ENCODE assay signal across 8 cellular contexts in the genomic region with DNA sequence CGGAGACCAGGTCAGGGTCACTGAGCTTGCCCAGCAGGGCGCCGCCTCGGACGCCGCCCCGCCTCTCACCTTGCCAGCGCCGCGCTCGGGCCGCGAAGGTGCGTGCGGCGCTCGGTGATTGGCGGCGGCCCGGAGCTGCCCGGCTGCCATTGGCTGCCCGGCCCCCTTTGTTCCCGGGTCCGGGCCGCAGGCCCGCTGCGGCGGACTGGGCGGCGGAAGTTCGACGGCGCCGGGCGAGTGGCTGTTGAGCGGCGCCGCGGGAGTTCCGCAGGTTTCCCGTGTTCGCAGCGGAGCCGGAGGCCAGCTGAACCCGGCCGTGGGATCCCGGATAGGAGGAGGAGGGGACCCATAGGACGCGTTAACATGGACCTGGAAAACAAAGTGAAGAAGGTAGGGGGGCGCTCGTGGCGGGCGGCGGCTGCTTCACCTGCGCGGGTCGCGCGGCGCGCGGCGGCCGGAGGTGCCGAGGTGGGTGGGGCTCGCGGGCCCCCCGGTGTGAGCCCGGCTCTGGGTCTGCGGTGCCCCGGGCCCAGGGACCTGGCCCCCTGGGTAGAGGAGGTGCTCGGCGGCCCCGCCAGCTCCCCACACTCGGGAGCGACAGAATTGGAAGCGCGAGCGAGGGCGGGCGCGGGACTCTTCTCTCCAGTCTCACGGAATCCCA. TPM values are rescaled to one million over a fixed set of nuclear protein-coding genes. Genes with fewer than 3 reads are reported as not detected.
A peak's percentile ranks its signal among the peaks of the same experiment; 100 is the strongest.
DNase-seq lines count a peak whose midpoint lies in the region; ATAC-seq and TF ChIP-seq lines count a peak whose summit lies in the region.

TES (plus strand) TSS at position 195 of the 661 bp plus-strand sequence; CDS start at position 364, 169 bp downstream.

- under 1% methylated on average over 83 of the region's 83 CpGs for WGBS in thymus

- H3K27me3 ChIP-seq in OCI-LY3 (ENCODE audit: low read depth, low read length) = no peaks in the 10 kb centered on the region
- H3K27me3 ChIP-seq in fibroblast of lung (ENCODE audit: control insufficient read depth, insufficient read depth, low read length) = no peaks in the 10 kb centered on the region
- peaks cover 18% of the 10 kb centered on the region for H3K27me3 ChIP-seq in neuron (ENCODE audit: insufficient read depth, low read length)
- no peaks in the 10 kb centered on the region for H3K27me3 ChIP-seq in thymus (ENCODE audit: control insufficient read depth, insufficient read depth)

- H3K4me3 Mint-ChIP-seq in activated T-cell treated with anti-CD3 and anti-CD28 coated beads, Interleukin-2, amount 50 U/mL, for 24 hours = peak within 1 kb of the TSS; percentile 89

- peak; percentile 90 for ATAC-seq in GM19023 (IDR thresholded peaks at IDR 0.05; ENCODE audit: unreplicated experiment)
- peak; percentile 82 for ATAC-seq in HG03175 (IDR thresholded peaks at IDR 0.05; ENCODE audit: unreplicated experiment)

- DNase-seq in AG09309 (ENCODE audit: low read depth) (no peak), fibroblast of lung (ENCODE audit: low read depth in 2 of 2) (peak; percentile 54 to 76)
- DNase-seq in activated T-cell treated with anti-CD3 and anti-CD28 coated beads, Interleukin-2, amount 50 U/mL, for 24 hours = peak; percentile 82

- H4K20me1 ChIP-seq in OCI-LY3 (ENCODE audit: insufficient read depth, low read length) (peaks cover 15% of the 10 kb centered on the region; the same call in 1 of the 2 replicates), fibroblast of lung (ENCODE audit: control insufficient read depth, extremely low read depth, insufficient read depth, low read length) (no peaks in the 10 kb centered on the region)

- peak within 1 kb of the TSS; percentile 96 for H3K27ac Mint-ChIP-seq in activated T-cell treated with anti-CD3 and anti-CD28 coated beads, Interleukin-2, amount 50 U/mL, for 24 hours

- H3K4me1 ChIP-seq in OCI-LY3 (ENCODE audit: low read length) (peaks cover 24% of the 10 kb centered on the region), fibroblast of lung (ENCODE audit: control insufficient read depth, extremely low read depth, insufficient read depth, low read length) (peaks cover 2% of the 10 kb centered on the region), neuron (ENCODE audit: insufficient read depth, low read length) (peaks cover 5% of the 10 kb centered on the region), thymus (ENCODE audit: control insufficient read depth, insufficient read depth, low read length) (peaks cover 2% of the 10 kb centered on the region)

- H3K27ac ChIP-seq in OCI-LY3 (ENCODE audit: low read length) (peak within 1 kb of the TSS; percentile 44), fibroblast of lung (ENCODE audit: insufficient read depth, low read length) (peak within 1 kb of the TSS; percentile 90), thymus (ENCODE audit: low read depth) (peak within 1 kb of the TSS; percentile 92)

- peaks cover 26% of the 10 kb centered on the region for H3K36me3 Mint-ChIP-seq in activated T-cell treated with anti-CD3 and anti-CD28 coated beads, Interleukin-2, amount 50 U/mL, for 24 hours (ENCODE audit: low read depth)

- no peaks in the 10 kb centered on the region for H3K9me3 ChIP-seq in OCI-LY3 (ENCODE audit: insufficient read depth, low read length)
- H3K9me3 ChIP-seq in fibroblast of lung (ENCODE audit: control insufficient read depth, insufficient read depth, low read depth, low read length) = no peaks in the 10 kb centered on the region
- no peaks in the 10 kb centered on the region for H3K9me3 ChIP-seq in neuron (ENCODE audit: low read length)
- H3K9me3 ChIP-seq in thymus (ENCODE audit: control insufficient read depth) = no peaks in the 10 kb centered on the region

- no peaks in the 10 kb centered on the region for H3K36me3 ChIP-seq in OCI-LY3 (replicated peaks; ENCODE audit: low read depth, low read length)
- no peaks in the 10 kb centered on the region for H3K36me3 ChIP-seq in fibroblast of lung (ENCODE audit: control insufficient read depth, insufficient read depth, low read length)
- H3K36me3 ChIP-seq in neuron (ENCODE audit: insufficient read depth, low read length) = no peaks in the 10 kb centered on the region
- H3K36me3 ChIP-seq in thymus (ENCODE audit: control insufficient read depth, insufficient read depth) = no peaks in the 10 kb centered on the region

- H3K27me3 Mint-ChIP-seq in activated T-cell treated with anti-CD3 and anti-CD28 coated beads, Interleukin-2, amount 50 U/mL, for 24 hours = no peaks in the 10 kb centered on the region

- H3K4me1 Mint-ChIP-seq in activated T-cell treated with anti-CD3 and anti-CD28 coated beads, Interleukin-2, amount 50 U/mL, for 24 hours (ENCODE audit: low read depth) = peaks cover 48% of the 10 kb centered on the region

- H3K9me3 Mint-ChIP-seq in activated T-cell treated with anti-CD3 and anti-CD28 coated beads, Interleukin-2, amount 50 U/mL, for 24 hours = peaks cover under 1% of the 10 kb centered on the region

- peaks cover 45% of the 10 kb centered on the region for H3K79me2 ChIP-seq in OCI-LY3 (ENCODE audit: low read length)
- peaks cover 31% of the 10 kb centered on the region for H3K79me2 ChIP-seq in fibroblast of lung (ENCODE audit: control insufficient read depth, insufficient read depth, low read length)

- H3K9ac ChIP-seq in OCI-LY3 (ENCODE audit: low read length) = peak within 1 kb of the TSS; percentile 95
- H3K9ac ChIP-seq in fibroblast of lung (ENCODE audit: insufficient read depth, low read length) = peak within 1 kb of the TSS; percentile 85

- H2AFZ ChIP-seq in OCI-LY3 (ENCODE audit: low read depth, low read length) = peak within 1 kb of the TSS; percentile 96
- H2AFZ ChIP-seq in fibroblast of lung (ENCODE audit: low read length) = peak within 1 kb of the TSS; percentile 81
- peak within 1 kb of the TSS; percentile 100 for H2AFZ ChIP-seq in neuron (ENCODE audit: low read depth, low read length)

- H3K4me2 ChIP-seq in OCI-LY3 (ENCODE audit: low read length) (peak within 1 kb of the TSS; percentile 86), fibroblast of lung (ENCODE audit: extremely low read depth, insufficient read depth, low read length) (peak within 1 kb of the TSS; percentile 98)

- TF ChIP-seq CTCF in AG09309 (IDR thresholded peaks at IDR 0.05; ENCODE audit: control insufficient read depth, insufficient read depth, low read depth, low read length, missing control alignments) (no peak), OCI-LY3 (IDR thresholded peaks at IDR 0.05; ENCODE audit: low read depth, low read length) (no peak), fibroblast of lung (conservative IDR thresholded peaks at IDR 0.05 in 1 of 2, IDR thresholded peaks at IDR 0.05 in 1 of 2; ENCODE audit: low read depth in 1 of 2, low read length in 2 of 2) (no peak)

- H3K4me3 ChIP-seq in AG09309 (ENCODE audit: control insufficient read depth, low read depth, low read length) (peak within 1 kb of the TSS; percentile 54), OCI-LY3 (ENCODE audit: low read length) (peak within 1 kb of the TSS; percentile 94), fibroblast of lung (replicated peaks in 1 of 4; ENCODE audit: control extremely low read depth in 1 of 4, insufficient read depth in 1 of 4, low read depth in 3 of 4, low read length in 4 of 4) (peak within 1 kb of the TSS; percentile 74 to 92 (median 84)), neuron (ENCODE audit: low read length) (peak within 1 kb of the TSS; percentile 73), thymus (ENCODE audit: low read length) (peak within 1 kb of the TSS; percentile 80)

RNA-seq across cellular contexts. Expression of gene TES, which starts in this region (rescaled TPM):
- 15.4 and 17.7 TPM in 2 replicates for total RNA-seq in fibroblast of lung
- polyA plus RNA-seq in fibroblast of lung (28.6 and 64.1 TPM in 2 replicates), thymus (41.3 TPM)
- 15.7 and 35.1 TPM in 2 replicates for polyA plus RNA-seq in fibroblast of lung (2012)
- polyA minus RNA-seq in fibroblast of lung (ENCODE audit: low replicate concordance) = 19.3 and 74.3 TPM in 2 replicates
